ENCODE assay signal across 16 cellular contexts in genomic region chr12:24929953-24930352, GRCh38. TPM values are rescaled to one million over a fixed set of nuclear protein-coding genes. Genes with fewer than 3 reads are reported as not detected.
DNase-seq lines count a peak whose midpoint lies in the region; ATAC-seq and TF ChIP-seq lines count a peak whose summit lies in the region.
"Had no signal": no experiment of that assay in that cellular context is flagged by ENCODE, and none has a peak within 500 bp of the region (broad histone marks: within the 10 kb centered on the region; RNA-seq: fewer than 3 reads in every experiment).

No MANE protein-coding gene starts in this region.

- peaks cover 91% of the 10 kb centered on the region for H3K79me2 ChIP-seq in GM23338 (replicated peaks; ENCODE audit: insufficient read depth)
- H3K79me2 ChIP-seq in OCI-LY3 (ENCODE audit: low read length) = peaks cover 74% of the 10 kb centered on the region
- H3K79me2 ChIP-seq in trophoblast cell (ENCODE audit: control insufficient read depth, insufficient read depth, low read length, poor library complexity) = peaks cover under 1% of the 10 kb centered on the region

- H3K4ac ChIP-seq in trophoblast cell (ENCODE audit: low read depth, low read length) = no peak overlapping the region

- no peak overlapping the region for H2AK5ac ChIP-seq in trophoblast cell (ENCODE audit: low read length)

- intact Hi-C loops in uterus (cut with DNase I; ENCODE audit: low total_unique reads) = no loop called here

- no peak overlapping the region for H2BK12ac ChIP-seq in trophoblast cell (ENCODE audit: low read length)

- no peaks in the 10 kb centered on the region for H3K9me2 ChIP-seq in GM23338 (ENCODE audit: insufficient read depth)
- H3K9me2 ChIP-seq: SK-N-SH had no signal

- H4K12ac ChIP-seq in trophoblast cell (ENCODE audit: low read depth, low read length) = no peak overlapping the region

- H4K8ac ChIP-seq in trophoblast cell (ENCODE audit: low read depth, low read length) = no peak overlapping the region

- H3K36me3 Mint-ChIP-seq in GM23338 (ENCODE audit: low read depth) = peaks cover 74% of the 10 kb centered on the region
- peaks cover 9% of the 10 kb centered on the region for H3K36me3 Mint-ChIP-seq in glutamatergic neuron (ENCODE audit: unreplicated experiment)
- H3K36me3 Mint-ChIP-seq: CD8-positive, alpha-beta T cell had no signal

- peaks cover 9% of the 10 kb centered on the region for H3K27me3 Mint-ChIP-seq in GM23338 (ENCODE audit: insufficient read depth, low read depth, poor library complexity)
- H3K27me3 Mint-ChIP-seq in glutamatergic neuron (ENCODE audit: unreplicated experiment) = peaks cover 10% of the 10 kb centered on the region
- H3K27me3 Mint-ChIP-seq: B cell had no signal

- H3K4me1 Mint-ChIP-seq in GM23338 (peaks cover 64% of the 10 kb centered on the region), glutamatergic neuron (ENCODE audit: low read depth, unreplicated experiment) (peaks cover 23% of the 10 kb centered on the region)

- no peaks in the 10 kb centered on the region for H3K27me3 ChIP-seq in GM23338 (ENCODE audit: insufficient read depth)
- H3K27me3 ChIP-seq in OCI-LY3 (ENCODE audit: low read depth, low read length) = no peaks in the 10 kb centered on the region
- no peaks in the 10 kb centered on the region for H3K27me3 ChIP-seq in trophoblast cell (ENCODE audit: insufficient read depth, low read length)
- no peaks in the 10 kb centered on the region for H3K27me3 ChIP-seq in uterus

- ATAC-seq in GM23338 = peak; percentile 25
- no peak for ATAC-seq in GM18867 (IDR thresholded peaks at IDR 0.05; ENCODE audit: unreplicated experiment)
- ATAC-seq: CD8-positive, alpha-beta T cell had no signal

- H3K4me1 ChIP-seq in GM23338 (ENCODE audit: insufficient read depth) (peaks cover 57% of the 10 kb centered on the region), OCI-LY3 (ENCODE audit: low read length) (peaks cover 78% of the 10 kb centered on the region), trophoblast cell (ENCODE audit: control insufficient read depth in 1 of 2, insufficient read depth in 2 of 2, low read length in 2 of 2) (peaks cover 1 to 2% of the 10 kb centered on the region in 2 experiments), uterus (no peaks in the 10 kb centered on the region)

- TF ChIP-seq CTCF in GM23338 (conservative IDR thresholded peaks at IDR 0.05; ENCODE audit: low read depth in 2 of 2) (no peak), OCI-LY3 (IDR thresholded peaks at IDR 0.05; ENCODE audit: low read depth, low read length) (no peak), glutamatergic neuron (IDR thresholded peaks at IDR 0.05; ENCODE audit: partially characterized antibody, unreplicated experiment) (no peak), uterus (IDR thresholded peaks at IDR 0.05) (no peak)

- H3K79me1 ChIP-seq in trophoblast cell (ENCODE audit: low read length) = no peaks in the 10 kb centered on the region

- H3K9me3 ChIP-seq in OCI-LY3 (ENCODE audit: insufficient read depth, low read length) (no peaks in the 10 kb centered on the region), trophoblast cell (ENCODE audit: insufficient read depth, low read depth, low read length) (no peaks in the 10 kb centered on the region), uterus (no peaks in the 10 kb centered on the region)
- H3K9me3 ChIP-seq: SK-N-SH had no signal

- H2AFZ ChIP-seq in GM23338 = no peak overlapping the region
- no peak overlapping the region for H2AFZ ChIP-seq in OCI-LY3 (ENCODE audit: low read depth, low read length)
- H2AFZ ChIP-seq in trophoblast cell (ENCODE audit: insufficient read depth, low read length, poor library complexity) = no peak overlapping the region
- H2AFZ ChIP-seq: PC-9 had no signal

- peak overlapping the region; percentile 69 for H3K4me2 ChIP-seq in GM23338
- H3K4me2 ChIP-seq in OCI-LY3 (ENCODE audit: low read length) = peak overlapping the region; percentile 90
- H3K4me2 ChIP-seq in trophoblast cell (ENCODE audit: low read length) = no peak overlapping the region
- H3K4me2 ChIP-seq: PC-9, SK-N-SH had no signal

- no peaks in the 10 kb centered on the region for H3K36me3 ChIP-seq in GM23338 (ENCODE audit: insufficient read depth)
- H3K36me3 ChIP-seq in OCI-LY3 (replicated peaks; ENCODE audit: low read depth, low read length) = peaks cover 23% of the 10 kb centered on the region
- H3K36me3 ChIP-seq in trophoblast cell (ENCODE audit: control insufficient read depth in 1 of 2, insufficient read depth in 2 of 2, low read length in 2 of 2) = no peaks in the 10 kb centered on the region
- H3K36me3 ChIP-seq in uterus = no peaks in the 10 kb centered on the region

- TF ChIP-seq POLR2A in uterus (IDR thresholded peaks at IDR 0.05) = no peak

- peak overlapping the region; percentile 90; the same call in 1 of the 2 replicates for H3K9ac ChIP-seq in OCI-LY3 (ENCODE audit: low read length)
- no peak overlapping the region for H3K9ac ChIP-seq in trophoblast cell (ENCODE audit: low read length)
- H3K9ac ChIP-seq: SK-N-SH had no signal

- no peak overlapping the region for H4K91ac ChIP-seq in trophoblast cell (ENCODE audit: low read depth, low read length)

- DNase-seq in GM23338 (ENCODE audit: low spot score) (peak; percentile 43), glutamatergic neuron (no peak), trophoblast cell (no peak), uterus (no peak), NCI-H1436 (lab: John Stamatoyannopoulos, UW) (no peak)
- DNase-seq in stimulated activated CD4-positive, alpha-beta T cell treated with anti-CD3 and anti-CD28 coated beads, Interleukin-4, amount 100 ng/mL, for 4 hours = no peak
- DNase-seq: ACHN; CD8-positive, alpha-beta T cell; NCI-H1417 treated with DMSO at 0.1 percent for 48 hours; NCI-H2029 treated with DMSO at 0.1 percent for 48 hours; NCI-H524 treated with DMSO at 0.1 percent for 48 hours; PC-9; SK-N-SH had no signal

- H3K4me3 Mint-ChIP-seq in GM23338 (peak overlapping the region; percentile 28), glutamatergic neuron (ENCODE audit: unreplicated experiment) (peak overlapping the region; percentile 50)
- H3K4me3 Mint-ChIP-seq: B cell; CD8-positive, alpha-beta T cell had no signal

- H3K9me3 Mint-ChIP-seq in GM23338 (peaks cover 13% of the 10 kb centered on the region), glutamatergic neuron (ENCODE audit: unreplicated experiment) (peaks cover 9% of the 10 kb centered on the region)
- H3K9me3 Mint-ChIP-seq: CD8-positive, alpha-beta T cell had no signal

- H3K4me3 ChIP-seq in GM23338 (peak overlapping the region; percentile 22; the same call in 1 of the 2 replicates), OCI-LY3 (ENCODE audit: low read length) (no peak overlapping the region), trophoblast cell (ENCODE audit: low read depth, low read length) (no peak overlapping the region), uterus (no peak overlapping the region)
- H3K4me3 ChIP-seq: PC-9 had no signal

- H2BK5ac ChIP-seq in trophoblast cell (ENCODE audit: low read depth, low read length, poor library complexity) = no peak overlapping the region

- H3K14ac ChIP-seq in trophoblast cell (ENCODE audit: low read length) = no peak overlapping the region

- no CpG with 5 or more reads among the region's 2 CpGs for WGBS in trophoblast cell (ENCODE audit: extremely low coverage, insufficient coverage, insufficient read length)

- peak overlapping the region; percentile 3 for H3K18ac ChIP-seq in trophoblast cell (ENCODE audit: low read length)

- no peaks in the 10 kb centered on the region for H3F3A ChIP-seq in GM23338 (replicated peaks; ENCODE audit: low read depth)

- H3K27ac Mint-ChIP-seq in GM23338 (peak overlapping the region; percentile 77), glutamatergic neuron (ENCODE audit: unreplicated experiment) (peak overlapping the region; percentile 59)
- H3K27ac Mint-ChIP-seq: B cell; CD8-positive, alpha-beta T cell had no signal

- no peak overlapping the region for H3K23ac ChIP-seq in trophoblast cell (ENCODE audit: low read length)

- H2BK120ac ChIP-seq in trophoblast cell (ENCODE audit: insufficient read depth, low read length, poor library complexity) = no peak overlapping the region

- H3K27ac ChIP-seq in GM23338 (ENCODE audit: low read depth) (peak overlapping the region; percentile 42), OCI-LY3 (ENCODE audit: low read length) (peak overlapping the region; percentile 99), trophoblast cell (ENCODE audit: low read depth, low read length) (no peak overlapping the region), uterus (no peak overlapping the region)
- H3K27ac ChIP-seq: PC-9 had no signal

- H4K20me1 ChIP-seq in GM23338 (replicated peaks; ENCODE audit: insufficient read depth) = no peaks in the 10 kb centered on the region
- H4K20me1 ChIP-seq in OCI-LY3 (ENCODE audit: insufficient read depth, low read length) = no peaks in the 10 kb centered on the region; the same call in 1 of the 2 replicates

TF ChIP-seq in GM23338, 12 proteins besides CTCF, POLR2A, EP300 and RAD21 (continues in another document):
- TF ChIP-seq ZNF331 (CRISPR knock-in tag; IDR thresholded peaks at IDR 0.05; ENCODE audit: low read depth) (no peak), ZNF114 (CRISPR knock-in tag; IDR thresholded peaks at IDR 0.05) (no peak), ETS1 (IDR thresholded peaks at IDR 0.05) (no peak), EZH2 (IDR thresholded peaks at IDR 0.05; ENCODE audit: low read depth, unreplicated experiment) (no peak)

RNA-seq across cellular contexts. Expression of gene BCAT1, which starts 18.9 kb away (rescaled TPM):
- 176 and 181 TPM in 2 replicates for total RNA-seq in GM23338 (2014; rRNA removed; shearing (Covaris generic))
- polyA plus RNA-seq in GM23338 (2016; fragmentation: Nextera tagmentation; extraction: Ambion mirVana) = 47.3 and 53.6 TPM in 2 replicates
- total RNA-seq in glutamatergic neuron (ENCODE audit: unreplicated experiment) = 401 TPM
- 80.8 and 83.0 TPM in 2 replicates for polyA plus RNA-seq in trophoblast cell (2013)
- 100 to 1,000 TPM in 1 of 4 donors, 10 to 100 TPM in 3; 23.6 to 221 (median 59.7) TPM for total RNA-seq in uterus

Comparison
In these comparisons a context has a peak if more than half of its experiments do, and no peak if none do; other contexts are left out.
1. H3K27ac ChIP-seq: peak in GM23338 (single experiment) and OCI-LY3 (single experiment); none in trophoblast cell (single experiment) and uterus (0 of 2).